In the genomic region with DNA sequence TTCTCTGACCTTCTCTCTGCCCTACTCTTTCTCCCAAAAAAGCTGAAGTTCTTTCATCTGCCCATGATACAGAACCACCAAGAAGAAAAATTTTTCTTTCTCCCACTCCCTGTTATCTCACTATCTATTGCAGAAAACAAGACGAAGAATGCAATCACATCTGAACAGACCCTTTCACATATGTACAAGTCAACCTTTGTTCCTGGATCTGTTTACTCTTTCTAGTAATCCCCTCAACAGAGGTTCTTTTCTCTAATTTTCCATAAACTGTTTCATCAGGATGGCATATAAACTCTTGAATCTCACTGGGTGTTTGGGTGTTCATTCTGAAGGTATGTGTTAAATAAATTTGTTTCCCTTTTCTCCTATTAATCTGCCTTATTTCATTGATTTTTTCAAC, we compare ENCODE assay signal across 26 cellular contexts.
DNase-seq lines count a peak whose midpoint lies in the region; ATAC-seq, FAIRE-seq and TF ChIP-seq lines count a peak whose summit lies in the region.
"Had no signal": no experiment of that assay in that cellular context is flagged by ENCODE, and none has a peak within 500 bp of the region (broad histone marks: within the 10 kb centered on the region; RNA-seq: fewer than 3 reads in every experiment).

No MANE protein-coding gene starts in this region.

- H2BK5ac ChIP-seq in H1 (ENCODE audit: low read depth, low read length), result no peak overlapping the region

- in situ Hi-C loops in HepG2 (cut with HindIII; ENCODE audit: extremely low pct_ligation_motif_present, low pct_unique_long_range_greater_than_20kb), result no loop called here

- H2AK5ac ChIP-seq in H1 (ENCODE audit: low read depth, low read length), result no peak overlapping the region

- H3K27ac ChIP-seq in HepG2 (ENCODE audit: extremely low read length, insufficient read depth, low read length) (no peak overlapping the region), right lobe of liver (no peak overlapping the region), OCI-LY3 (ENCODE audit: low read length) (no peak overlapping the region), H1 (ENCODE audit: low read depth, low read length) (no peak overlapping the region), right cardiac atrium (ENCODE audit: low read length) (no peak overlapping the region), neural progenitor cell (no peak overlapping the region)
- H3K27ac ChIP-seq: 22Rv1; BLaER1 treated with 17β-estradiol and CSF1 and Interleukin-3, amounts not matched to agents 10 nM and 100 nM had no signal

- H4K5ac ChIP-seq in H1 (ENCODE audit: insufficient read length, low read depth, low read length), result no peak overlapping the region

- H4K8ac ChIP-seq in H1 (ENCODE audit: extremely low read depth, insufficient read depth, low read length), result no peak overlapping the region

- H3K79me1 ChIP-seq in H1 (ENCODE audit: low read depth, low read length), result no peaks in the 10 kb centered on the region

- no peak overlapping the region for H3K18ac ChIP-seq in H1 (ENCODE audit: extremely low read depth, low read length)

- POLR2A ChIA-PET in HepG2 (lab: Yijun Ruan, JAX), result no interaction called here
- POLR2A ChIA-PET in H1 (lab: Charles Lee; ENCODE audit: partially characterized antibody), result no interaction called here

- H4K20me1 ChIP-seq in HepG2 (ENCODE audit: insufficient read depth, low read length), result no peaks in the 10 kb centered on the region
- H4K20me1 ChIP-seq in OCI-LY3 (ENCODE audit: insufficient read depth, low read length), result no peaks in the 10 kb centered on the region
- H4K20me1 ChIP-seq in H1 (replicated peaks in 1 of 2; ENCODE audit: control insufficient read depth in 1 of 2, insufficient read depth in 2 of 2, low read length in 2 of 2), result no peaks in the 10 kb centered on the region
- no peaks in the 10 kb centered on the region for H4K20me1 ChIP-seq in neural progenitor cell (ENCODE audit: low read depth)
- H4K20me1 ChIP-seq: BLaER1 treated with 17β-estradiol and CSF1 and Interleukin-3, amounts not matched to agents 10 nM and 100 nM had no signal

- no TSS peak for BruUV-seq in HepG2 (replicated peaks; lab: Mats Ljungman, UMichigan)

- H2BK20ac ChIP-seq in H1 (ENCODE audit: low read length), result peak overlapping the region; percentile 27; the same call in 1 of the 2 replicates

- H3K56ac ChIP-seq in H1 (replicated peaks; ENCODE audit: insufficient read length, low read depth, low read length), result no peak overlapping the region

- H3K79me2 ChIP-seq in HepG2 (ENCODE audit: insufficient read depth, low read length) (no peaks in the 10 kb centered on the region), OCI-LY3 (ENCODE audit: low read length) (no peaks in the 10 kb centered on the region), H1 (ENCODE audit: control insufficient read depth in 1 of 2, insufficient read depth in 2 of 2, low read length in 2 of 2) (no peaks in the 10 kb centered on the region), neural progenitor cell (ENCODE audit: low read depth) (no peaks in the 10 kb centered on the region)

- TF ChIP-seq EP300 in HepG2 (IDR thresholded peaks at IDR 0.05; ENCODE audit: low read depth in 2 of 2, low read length in 2 of 2) (no peak), HepG2 (CRISPR knock-in tag; IDR thresholded peaks at IDR 0.05; ENCODE audit: borderline replicate concordance) (no peak), H1 (IDR thresholded peaks at IDR 0.05; ENCODE audit: borderline replicate concordance in 1 of 2, low read depth in 2 of 2, low read length in 2 of 2) (no peak)

- FAIRE-seq in HepG2 (lab: Jason Lieb, UNC) (no peak), H1 (lab: Jason Lieb, UNC) (no peak), GM12891 (lab: Jason Lieb, UNC) (no peak)
- FAIRE-seq: A204.1, GM12892 had no signal

- H2BK120ac ChIP-seq in H1 (replicated peaks; ENCODE audit: low read depth, low read length), result peak overlapping the region; percentile 43

- no peak overlapping the region for H3K14ac ChIP-seq in H1 (ENCODE audit: insufficient read length)

- H3K4me3 ChIP-seq in HepG2 (replicated peaks in 1 of 3; ENCODE audit: insufficient read depth in 1 of 3, low read depth in 2 of 3, low read length in 3 of 3) (no peak overlapping the region), right lobe of liver (no peak overlapping the region), OCI-LY3 (ENCODE audit: low read length) (no peak overlapping the region), H1 (ENCODE audit: extremely low read depth in 1 of 4, insufficient read depth in 2 of 4, low read depth in 3 of 4, low read length in 4 of 4) (no peak overlapping the region), right cardiac atrium (ENCODE audit: low read length) (no peak overlapping the region), neural progenitor cell (no peak overlapping the region)
- H3K4me3 ChIP-seq: BLaER1 treated with 17β-estradiol and CSF1 and Interleukin-3, amounts not matched to agents 10 nM and 100 nM had no signal

- H2AFZ ChIP-seq in HepG2 (ENCODE audit: low read length) (no peak overlapping the region), OCI-LY3 (ENCODE audit: low read depth, low read length) (0 out of 2 replicates have a peak overlapping the region, but pooled peaks have one; percentile 64), H1 (ENCODE audit: low read length) (no peak overlapping the region), neural progenitor cell (replicated peaks) (no peak overlapping the region)

- CTCF ChIA-PET in HepG2 (lab: Yijun Ruan, JAX; ENCODE audit: low intra/inter-chr PET ratio, low total read pairs) (no interaction called here), H1 (lab: Charles Lee; ENCODE audit: partially characterized antibody) (no interaction called here)

- H3F3A ChIP-seq in neural progenitor cell (ENCODE audit: low read depth), result no peaks in the 10 kb centered on the region

- no peaks in the 10 kb centered on the region for H3K4me1 ChIP-seq in HepG2 (ENCODE audit: insufficient read depth, low read length)
- no peaks in the 10 kb centered on the region for H3K4me1 ChIP-seq in right lobe of liver
- H3K4me1 ChIP-seq in OCI-LY3 (ENCODE audit: low read length), result no peaks in the 10 kb centered on the region
- H3K4me1 ChIP-seq in H1 (replicated peaks in 1 of 4; ENCODE audit: control insufficient read depth in 3 of 4, insufficient read depth in 4 of 4, low read length in 3 of 4), result peaks cover 0 to 1% (median 0%) of the 10 kb centered on the region in 4 experiments; a peak in 2 of 7 replicates
- H3K4me1 ChIP-seq in right cardiac atrium (ENCODE audit: control insufficient read depth, insufficient read depth, low read length), result no peaks in the 10 kb centered on the region
- peaks cover 12% of the 10 kb centered on the region for H3K4me1 ChIP-seq in neural progenitor cell
- H3K4me1 ChIP-seq: BE2C; BLaER1 treated with 17β-estradiol and CSF1 and Interleukin-3, amounts not matched to agents 10 nM and 100 nM had no signal

- peaks cover 68% of the 10 kb centered on the region for H3K9me3 ChIP-seq in HepG2 (ENCODE audit: low read length)
- H3K9me3 ChIP-seq in right lobe of liver, result no peaks in the 10 kb centered on the region
- H3K9me3 ChIP-seq in OCI-LY3 (ENCODE audit: insufficient read depth, low read length), result no peaks in the 10 kb centered on the region
- H3K9me3 ChIP-seq in H1 (ENCODE audit: insufficient read depth in 2 of 2, low read depth in 1 of 2, low read length in 1 of 2), result peaks cover 7 to 8% of the 10 kb centered on the region in 2 experiments; a peak in 1 of 4 replicates
- H3K9me3 ChIP-seq in right cardiac atrium (ENCODE audit: control insufficient read depth, low read length), result no peaks in the 10 kb centered on the region
- no peaks in the 10 kb centered on the region for H3K9me3 ChIP-seq in neural progenitor cell (ENCODE audit: low read depth)
- H3K9me3 ChIP-seq: BE2C had no signal

- H4K91ac ChIP-seq in H1 (replicated peaks; ENCODE audit: insufficient read length, low read length), result no peak overlapping the region

- H3K27me3 Mint-ChIP-seq in neural progenitor cell (ENCODE audit: insufficient read depth, low read depth), result no peaks in the 10 kb centered on the region
- H3K27me3 Mint-ChIP-seq: CD4-positive, alpha-beta T cell; CD8-positive, alpha-beta memory T cell had no signal

- H3K27ac Mint-ChIP-seq in neural progenitor cell, result no peak overlapping the region
- H3K27ac Mint-ChIP-seq: CD14-positive monocyte; CD4-positive, alpha-beta T cell; CD8-positive, alpha-beta memory T cell; HFFc6 had no signal

- H3K9ac ChIP-seq in HepG2 (ENCODE audit: insufficient read depth, low read depth, low read length) (no peak overlapping the region), OCI-LY3 (ENCODE audit: low read length) (no peak overlapping the region), H1 (replicated peaks in 1 of 4; ENCODE audit: extremely low read depth in 1 of 4, low read depth in 3 of 4, low read length in 3 of 4) (no peak overlapping the region), neural progenitor cell (no peak overlapping the region)
- H3K9ac ChIP-seq: BLaER1 treated with 17β-estradiol and CSF1 and Interleukin-3, amounts not matched to agents 10 nM and 100 nM had no signal

- intact Hi-C loops in HepG2 (cut with micrococcal nuclease; ENCODE audit: unreplicated experiment) (no loop called here), right lobe of liver (cut with DNase I) (no loop called here), right cardiac atrium (cut with DNase I) (no loop called here)

- no peaks in the 10 kb centered on the region for H3K23me2 ChIP-seq in H1 (ENCODE audit: low read depth, low read length)

- no peak overlapping the region for H3K4me3 Mint-ChIP-seq in neural progenitor cell
- H3K4me3 Mint-ChIP-seq: CD14-positive monocyte; CD4-positive, alpha-beta T cell; CD8-positive, alpha-beta memory T cell; H9; HFFc6 had no signal

- peaks cover 5% of the 10 kb centered on the region for H3K9me3 Mint-ChIP-seq in neural progenitor cell

- TF ChIP-seq POLR2A in HepG2 (IDR thresholded peaks at IDR 0.05; ENCODE audit: insufficient read depth in 1 of 2, low read depth in 2 of 2, low read length in 2 of 2), result no peak
- TF ChIP-seq POLR2A in right lobe of liver (IDR thresholded peaks at IDR 0.05), result no peak
- TF ChIP-seq POLR2A in H1 (IDR thresholded peaks at IDR 0.05; ENCODE audit: control extremely low read depth in 1 of 2, low read depth in 2 of 2, low read length in 2 of 2), result no peak
- TF ChIP-seq POLR2A in GM12891 (IDR thresholded peaks at IDR 0.05; ENCODE audit: low read depth, low read length), result no peak

- H3K4me1 Mint-ChIP-seq in neural progenitor cell, result no peaks in the 10 kb centered on the region
- H3K4me1 Mint-ChIP-seq: CD14-positive monocyte; CD8-positive, alpha-beta memory T cell had no signal

- no peak for ATAC-seq in HepG2
- no peak for ATAC-seq in right lobe of liver
- no peak for ATAC-seq in right cardiac atrium
- ATAC-seq: HCT116 had no signal

- WGBS in HepG2 (ENCODE audit: low lambda C conversion rate), result 0% methylated on average over 1 of the region's 1 CpG
- WGBS in right lobe of liver (ENCODE audit: insufficient coverage, low coverage, low lambda C conversion rate, missing lambda C conversion rate), result 13% methylated on average over 1 of the region's 1 CpG
- 94% methylated on average over 1 of the region's 1 CpG; no CpG with 5 or more reads in 1 of the 2 experiments for WGBS in H1 (ENCODE audit: extremely low coverage in 1 of 2, insufficient coverage in 1 of 2, insufficient read length in 1 of 2, insufficient replicate concordance in 2 of 2, low coverage in 1 of 2, low lambda C conversion rate in 2 of 2, missing lambda C conversion rate in 1 of 2), 2 experiments
- WGBS in right cardiac atrium, result 62% methylated on average over 1 of the region's 1 CpG

- no peak overlapping the region for H2BK15ac ChIP-seq in H1 (ENCODE audit: low read length)

- peak; percentile 1 for DNase-seq in HepG2 (ENCODE audit: low spot score)
- no peak for DNase-seq in right lobe of liver
- DNase-seq in H1 (ENCODE audit: low read depth in 1 of 2, low spot score in 2 of 2), result no peak
- no peak for DNase-seq in GM12891 (ENCODE audit: insufficient read length, low spot score)
- no peak for DNase-seq in right cardiac atrium
- DNase-seq in neural progenitor cell (ENCODE audit: low spot score), result no peak
- no peak for DNase-seq in amygdala (lab: John Stamatoyannopoulos, UW)
- DNase-seq: ACHN; AML-193; BE2C; Calu3; CD4-positive, alpha-beta T cell; CD8-positive, alpha-beta memory T cell; COR-L47; DMS53; DMS79 treated with DMSO at 0.1 percent for 48 hours; GF-D8; H9; HFFc6 had no signal

- no peaks in the 10 kb centered on the region for H3K27me3 ChIP-seq in HepG2 (ENCODE audit: control insufficient read depth in 1 of 2, insufficient read depth in 2 of 2, low read length in 2 of 2)
- no peaks in the 10 kb centered on the region for H3K27me3 ChIP-seq in right lobe of liver
- H3K27me3 ChIP-seq in OCI-LY3 (ENCODE audit: low read depth, low read length), result no peaks in the 10 kb centered on the region
- H3K27me3 ChIP-seq in H1 (replicated peaks in 1 of 4; ENCODE audit: control insufficient read depth in 3 of 4, extremely low read depth in 1 of 4, insufficient read depth in 3 of 4, low read length in 3 of 4), result no peaks in the 10 kb centered on the region
- H3K27me3 ChIP-seq in right cardiac atrium (ENCODE audit: control insufficient read depth, insufficient read depth), result no peaks in the 10 kb centered on the region
- H3K27me3 ChIP-seq in neural progenitor cell, result no peaks in the 10 kb centered on the region
- H3K27me3 ChIP-seq: BE2C; BLaER1 treated with 17β-estradiol and CSF1 and Interleukin-3, amounts not matched to agents 10 nM and 100 nM had no signal

- H3K4ac ChIP-seq in H1 (replicated peaks; ENCODE audit: insufficient read length, low read depth, low read length), result no peak overlapping the region

- H3K36me3 ChIP-seq in HepG2 (replicated peaks in 1 of 2; ENCODE audit: control insufficient read depth in 1 of 2, insufficient read depth in 2 of 2, low read length in 2 of 2), result no peaks in the 10 kb centered on the region
- H3K36me3 ChIP-seq in right lobe of liver, result no peaks in the 10 kb centered on the region
- H3K36me3 ChIP-seq in OCI-LY3 (replicated peaks; ENCODE audit: low read depth, low read length), result no peaks in the 10 kb centered on the region
- H3K36me3 ChIP-seq in H1 (ENCODE audit: control insufficient read depth in 2 of 4, insufficient read depth in 4 of 4, low read length in 3 of 4), result no peaks in the 10 kb centered on the region
- no peaks in the 10 kb centered on the region for H3K36me3 ChIP-seq in neural progenitor cell
- H3K36me3 ChIP-seq: BE2C; BLaER1 treated with 17β-estradiol and CSF1 and Interleukin-3, amounts not matched to agents 10 nM and 100 nM had no signal

- TF ChIP-seq RAD21 in HepG2 (CRISPR knock-in tag; IDR thresholded peaks at IDR 0.05) (no peak), H1 (IDR thresholded peaks at IDR 0.05 in 1 of 2, conservative IDR thresholded peaks at IDR 0.05 in 1 of 2; ENCODE audit: low read depth in 2 of 2, low read length in 2 of 2) (no peak)

- no peaks in the 10 kb centered on the region for H3K36me3 Mint-ChIP-seq in neural progenitor cell
- H3K36me3 Mint-ChIP-seq: CD14-positive monocyte; CD8-positive, alpha-beta memory T cell had no signal

- H3K4me2 ChIP-seq in HepG2 (ENCODE audit: low read depth, low read length) (no peak overlapping the region), OCI-LY3 (ENCODE audit: low read length) (no peak overlapping the region), H1 (ENCODE audit: insufficient read depth in 1 of 2, low read depth in 2 of 2, low read length in 2 of 2) (no peak overlapping the region), neural progenitor cell (no peak overlapping the region)
- H3K4me2 ChIP-seq: BLaER1 treated with 17β-estradiol and CSF1 and Interleukin-3, amounts not matched to agents 10 nM and 100 nM had no signal

- no peak overlapping the region for H2BK12ac ChIP-seq in H1 (ENCODE audit: low read depth, low read length)

- H3K23ac ChIP-seq in H1 (ENCODE audit: insufficient read length), result no peak overlapping the region

- TF ChIP-seq CTCF in HepG2 (CRISPR knock-in tag; IDR thresholded peaks at IDR 0.05) (no peak), right lobe of liver (IDR thresholded peaks at IDR 0.05) (no peak), OCI-LY3 (IDR thresholded peaks at IDR 0.05; ENCODE audit: low read depth, low read length) (no peak), H1 (IDR thresholded peaks at IDR 0.05; ENCODE audit: control extremely low read depth in 1 of 3, insufficient read depth in 1 of 3, low read depth in 1 of 3, low read length in 3 of 3) (no peak), neural progenitor cell (IDR thresholded peaks at IDR 0.05) (no peak)
